Comparison of ENCODE assay signal across 17 cellular contexts in the genomic region with DNA sequence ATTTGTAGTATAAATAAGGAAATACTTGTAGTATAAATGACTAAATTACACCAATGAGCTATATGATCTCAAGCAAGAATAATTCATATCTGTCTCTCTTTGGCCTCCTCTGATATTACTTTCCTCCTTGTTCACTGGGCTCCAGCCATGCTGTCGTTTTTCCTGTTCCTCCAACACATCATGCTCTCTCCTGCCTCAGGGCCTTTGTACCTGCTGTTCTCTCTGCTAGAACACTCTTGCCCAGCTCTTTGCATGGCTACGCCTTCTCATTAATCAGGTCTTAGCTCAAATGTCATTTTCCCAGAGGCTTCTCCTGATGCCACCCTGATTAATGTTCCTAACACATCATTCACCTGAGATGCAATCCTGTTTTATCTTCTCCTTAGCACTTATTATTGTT. TPM values are rescaled to one million over a fixed set of nuclear protein-coding genes. Genes with fewer than 3 reads are reported as not detected.
A peak's percentile ranks its signal among the peaks of the same experiment; 100 is the strongest.
DNase-seq lines count a peak whose midpoint lies in the region; ATAC-seq and TF ChIP-seq lines count a peak whose summit lies in the region.
"Had no signal": no experiment of that assay in that cellular context is flagged by ENCODE, and none has a peak within 500 bp of the region (broad histone marks: within the 10 kb centered on the region; RNA-seq: fewer than 3 reads in every experiment).

No MANE protein-coding gene starts in this region.

- H3K9me3 Mint-ChIP-seq in activated naive CD4-positive, alpha-beta T cell treated with anti-CD3 and anti-CD28 coated beads, Interleukin-2, amount 50 U/mL, for 24 hours: no peaks in the 10 kb centered on the region
- no peaks in the 10 kb centered on the region for H3K9me3 Mint-ChIP-seq in type B pancreatic cell

- H3K36me3 ChIP-seq in HEK293 (ENCODE audit: control insufficient read depth in 2 of 2, insufficient read depth in 1 of 2, low read length in 2 of 2): peaks cover 3 to 9% of the 10 kb centered on the region in 2 experiments; a peak in 2 of 3 replicates
- H3K36me3 ChIP-seq: BE2C had no signal

- no peak overlapping the region for H3K4me3 Mint-ChIP-seq in activated naive CD4-positive, alpha-beta T cell treated with anti-CD3 and anti-CD28 coated beads, Interleukin-2, amount 50 U/mL, for 24 hours
- peak overlapping the region; percentile 42 for H3K4me3 Mint-ChIP-seq in type B pancreatic cell

- DNase-seq in activated naive CD4-positive, alpha-beta T cell (lab: John Stamatoyannopoulos, UW): no peak
- DNase-seq in epithelial cell of esophagus (ENCODE audit: low read depth) (peak; percentile 42), type B pancreatic cell (ENCODE audit: extremely low spot score, unreplicated experiment) (no peak)
- DNase-seq: 8988T; BE2C; C1 segment of cervical spinal cord; CD4-positive, alpha-beta memory T cell; DMS153; DMS79; GDM1 had no signal

- CTCF ChIA-PET in HEK293 (lab: Yijun Ruan, JAX): interaction anchor here (0.6 to 1.1 kb wide), 2 partner anchors 14 to 352 kb away, joined by 3 read pairs; no protein-coding TSS in a partner anchor

- peaks cover 33% of the 10 kb centered on the region for H3K4me1 Mint-ChIP-seq in activated naive CD4-positive, alpha-beta T cell treated with anti-CD3 and anti-CD28 coated beads, Interleukin-2, amount 50 U/mL, for 24 hours
- peaks cover 15% of the 10 kb centered on the region for H3K4me1 Mint-ChIP-seq in type B pancreatic cell (ENCODE audit: unreplicated experiment)

- peak overlapping the region; percentile 55 for H3K27ac Mint-ChIP-seq in activated naive CD4-positive, alpha-beta T cell treated with anti-CD3 and anti-CD28 coated beads, Interleukin-2, amount 50 U/mL, for 24 hours
- H3K27ac Mint-ChIP-seq in type B pancreatic cell: no peak overlapping the region

- H3K27ac ChIP-seq in HEK293 (ENCODE audit: extremely low read depth, low read depth, low read length): no peak overlapping the region
- H3K27ac ChIP-seq: HL-60 had no signal

- no peaks in the 10 kb centered on the region for H3K36me3 Mint-ChIP-seq in activated naive CD4-positive, alpha-beta T cell treated with anti-CD3 and anti-CD28 coated beads, Interleukin-2, amount 50 U/mL, for 24 hours
- peaks cover 6% of the 10 kb centered on the region for H3K36me3 Mint-ChIP-seq in type B pancreatic cell

- no peak for TF ChIP-seq CTCF in HEK293 (tag by site-specific recombination; IDR thresholded peaks at IDR 0.05)
- TF ChIP-seq CTCF in epithelial cell of esophagus (IDR thresholded peaks at IDR 0.05; ENCODE audit: insufficient read depth, low read depth, low read length, missing control alignments): no peak
- TF ChIP-seq CTCF in type B pancreatic cell (conservative IDR thresholded peaks at IDR 0.05): no peak

- no peaks in the 10 kb centered on the region for H3K27me3 Mint-ChIP-seq in activated naive CD4-positive, alpha-beta T cell treated with anti-CD3 and anti-CD28 coated beads, Interleukin-2, amount 50 U/mL, for 24 hours
- no peaks in the 10 kb centered on the region for H3K27me3 Mint-ChIP-seq in type B pancreatic cell
- H3K27me3 Mint-ChIP-seq: CD4-positive, alpha-beta memory T cell had no signal

- no peaks in the 10 kb centered on the region for H3K4me1 ChIP-seq in HEK293 (ENCODE audit: control insufficient read depth, insufficient read depth, low read length)
- H3K4me1 ChIP-seq: BE2C had no signal

- H3K4me3 ChIP-seq in HEK293 (ENCODE audit: low read depth, low read length): no peak overlapping the region
- H3K4me3 ChIP-seq in epithelial cell of esophagus (ENCODE audit: low read length): no peak overlapping the region
- H3K4me3 ChIP-seq: HAP-1 had no signal

- ATAC-seq in GM18858 (IDR thresholded peaks at IDR 0.05; ENCODE audit: unreplicated experiment) (no peak), GM21360 (IDR thresholded peaks at IDR 0.05; ENCODE audit: unreplicated experiment) (no peak), HG03159 (IDR thresholded peaks at IDR 0.05; ENCODE audit: unreplicated experiment) (no peak)

- POLR2A ChIA-PET in HEK293 (lab: Yijun Ruan, JAX): interaction anchor here (0.6 to 1.6 kb wide), 3 partner anchors 8 to 15 kb away, joined by 3 to 7 read pairs (median 4); partner anchors contain the start of gene UIMC1

- no peaks in the 10 kb centered on the region for H3K9me3 ChIP-seq in HEK293 (ENCODE audit: control insufficient read depth, insufficient read depth, low read depth, low read length)
- H3K9me3 ChIP-seq: BE2C, HAP-1 had no signal

TF ChIP-seq in HEK293, 187 proteins besides CTCF, POLR2A, EP300 and RAD21:
- TF ChIP-seq ZNF660 (tag by site-specific recombination; IDR thresholded peaks at IDR 0.05) (no peak), ZBTB26 (tag by site-specific recombination; optimal IDR thresholded peaks at IDR 0.05) (no peak), ZNF658 (tag by site-specific recombination; IDR thresholded peaks at IDR 0.05) (no peak), ZNF623 (tag by site-specific recombination; IDR thresholded peaks at IDR 0.05) (peak; percentile 92)

RNA-seq across cellular contexts. Expression of gene ZNF346, which starts 2.5 kb away (rescaled TPM):
- total RNA-seq in type B pancreatic cell (ENCODE audit: low replicate concordance): 20.2 and 31.0 TPM in 2 replicates

RNA-seq across cellular contexts. Expression of gene UIMC1, which starts 13.5 kb away (rescaled TPM):
- 30.7 and 39.1 TPM in 2 replicates for total RNA-seq in type B pancreatic cell (ENCODE audit: low replicate concordance)
